1 cellular context compared by ENCODE assay signal in the genomic region with DNA sequence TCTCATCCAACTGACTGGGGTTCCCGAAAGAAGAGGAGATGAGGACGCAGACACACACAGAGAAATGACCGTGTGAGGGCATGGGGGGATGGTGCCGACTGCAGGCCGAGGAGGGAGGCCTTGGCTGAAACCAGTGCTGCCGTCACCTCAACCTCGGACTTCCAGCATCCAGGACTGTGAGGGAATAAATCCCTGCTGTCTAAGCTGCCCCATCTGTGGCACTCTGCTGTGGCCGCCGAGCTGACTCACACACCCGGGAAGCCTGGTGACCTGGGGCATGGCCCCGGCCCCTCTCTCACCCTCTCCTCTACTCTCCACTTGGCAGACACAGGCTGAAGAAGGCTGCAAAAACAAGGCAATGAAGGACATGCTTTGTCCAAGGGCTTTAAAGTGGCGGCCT.
TF ChIP-seq lines count a peak whose summit lies in the region.

No MANE protein-coding gene starts in this region.

TF ChIP-seq in GM23338, 12 proteins besides CTCF, POLR2A, EP300 and RAD21 (continued from another document):
- TF ChIP-seq, protein P1, sequence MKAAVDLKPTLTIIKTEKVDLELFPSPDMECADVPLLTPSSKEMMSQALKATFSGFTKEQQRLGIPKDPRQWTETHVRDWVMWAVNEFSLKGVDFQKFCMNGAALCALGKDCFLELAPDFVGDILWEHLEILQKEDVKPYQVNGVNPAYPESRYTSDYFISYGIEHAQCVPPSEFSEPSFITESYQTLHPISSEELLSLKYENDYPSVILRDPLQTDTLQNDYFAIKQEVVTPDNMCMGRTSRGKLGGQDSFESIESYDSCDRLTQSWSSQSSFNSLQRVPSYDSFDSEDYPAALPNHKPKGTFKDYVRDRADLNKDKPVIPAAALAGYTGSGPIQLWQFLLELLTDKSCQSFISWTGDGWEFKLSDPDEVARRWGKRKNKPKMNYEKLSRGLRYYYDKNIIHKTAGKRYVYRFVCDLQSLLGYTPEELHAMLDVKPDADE (IDR thresholded peaks at IDR 0.05), result no peak
- no peak for TF ChIP-seq STAT1 (IDR thresholded peaks at IDR 0.05; ENCODE audit: unreplicated experiment)
